In the genomic region with DNA sequence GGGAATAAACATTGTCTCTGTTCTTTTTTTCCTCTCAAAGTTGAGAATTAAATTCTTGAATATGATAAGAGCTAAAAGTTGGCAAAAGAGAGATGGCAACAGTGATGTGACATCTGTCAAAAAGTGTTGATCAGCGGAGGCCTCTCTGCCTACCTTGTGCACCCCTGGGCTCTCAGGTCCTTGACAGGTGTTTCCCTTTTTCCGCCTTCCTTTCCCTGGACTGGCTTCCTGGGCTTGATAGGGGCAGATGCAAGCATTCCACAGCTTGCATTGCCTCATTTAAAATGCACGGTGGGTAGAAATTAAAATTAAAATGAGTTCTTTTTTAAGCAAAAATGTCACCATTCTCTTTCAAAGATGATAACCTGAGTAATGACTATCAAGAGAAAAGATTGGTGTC, we compare ENCODE assay signal across 19 cellular contexts.
A peak's percentile ranks its signal among the peaks of the same experiment; 100 is the strongest.
DNase-seq lines count a peak whose midpoint lies in the region; ATAC-seq and TF ChIP-seq lines count a peak whose summit lies in the region.
"Had no signal": no experiment of that assay in that cellular context is flagged by ENCODE, and none has a peak within 500 bp of the region (broad histone marks: within the 10 kb centered on the region; RNA-seq: fewer than 3 reads in every experiment).

No MANE protein-coding gene starts in this region.

- H3K36me3 ChIP-seq in GM23338 (ENCODE audit: insufficient read depth): no peaks in the 10 kb centered on the region

- H3K4me2 ChIP-seq in GM23338: peak overlapping the region; percentile 60
- H3K4me2 ChIP-seq: A549 had no signal

- no peak overlapping the region for H2AFZ ChIP-seq in GM23338

- H3K79me2 ChIP-seq in GM23338 (replicated peaks; ENCODE audit: insufficient read depth): no peaks in the 10 kb centered on the region

- H3K36me3 Mint-ChIP-seq in GM23338 (ENCODE audit: low read depth): peaks cover 19% of the 10 kb centered on the region; the same call in 2 of the 3 replicates
- H3K36me3 Mint-ChIP-seq in brain: no peaks in the 10 kb centered on the region
- no peaks in the 10 kb centered on the region for H3K36me3 Mint-ChIP-seq in mesothelial cell of epicardium
- H3K36me3 Mint-ChIP-seq in endothelial cell (ENCODE audit: low read depth, unreplicated experiment): no peaks in the 10 kb centered on the region
- H3K36me3 Mint-ChIP-seq: IgD-negative memory B cell had no signal

- ATAC-seq in GM23338: peak; percentile 62
- no peak for ATAC-seq in foreskin keratinocyte
- ATAC-seq: A549, HCT116, HepG2 had no signal

- H3K27ac Mint-ChIP-seq in GM23338 (peak overlapping the region; percentile 19; the same call in 1 of the 2 replicates), brain (peak overlapping the region in 3 of 5 experiments; percentile 64 to 96 (median 95)), mesothelial cell of epicardium (peak overlapping the region; percentile 41), endothelial cell (ENCODE audit: unreplicated experiment) (no peak overlapping the region)
- H3K27ac Mint-ChIP-seq: CD4-positive, alpha-beta T cell; IgD-negative memory B cell had no signal

- peaks cover 2% of the 10 kb centered on the region for H3K27me3 Mint-ChIP-seq in GM23338 (ENCODE audit: insufficient read depth, low read depth, poor library complexity)
- no peaks in the 10 kb centered on the region for H3K27me3 Mint-ChIP-seq in brain
- no peaks in the 10 kb centered on the region for H3K27me3 Mint-ChIP-seq in mesothelial cell of epicardium (ENCODE audit: low read depth)
- H3K27me3 Mint-ChIP-seq in endothelial cell (ENCODE audit: unreplicated experiment): no peaks in the 10 kb centered on the region
- H3K27me3 Mint-ChIP-seq: IgD-negative memory B cell had no signal

- peaks cover 4% of the 10 kb centered on the region; the same call in 1 of the 2 replicates for H3F3A ChIP-seq in GM23338 (replicated peaks; ENCODE audit: low read depth)

- H3K4me3 ChIP-seq in GM23338: peak overlapping the region; percentile 6
- H3K4me3 ChIP-seq: A549 had no signal

- H3K27me3 ChIP-seq in GM23338 (ENCODE audit: insufficient read depth) (no peaks in the 10 kb centered on the region), foreskin keratinocyte (no peaks in the 10 kb centered on the region)

- H4K20me1 ChIP-seq in GM23338 (replicated peaks; ENCODE audit: insufficient read depth): no peaks in the 10 kb centered on the region

- peaks cover 10% of the 10 kb centered on the region; the same call in 1 of the 3 replicates for H3K9me3 Mint-ChIP-seq in GM23338
- peaks cover 0 to 5% (median 0%) of the 10 kb centered on the region in 5 experiments for H3K9me3 Mint-ChIP-seq in brain
- H3K9me3 Mint-ChIP-seq in mesothelial cell of epicardium: peaks cover 13% of the 10 kb centered on the region
- H3K9me3 Mint-ChIP-seq in endothelial cell (ENCODE audit: unreplicated experiment): no peaks in the 10 kb centered on the region
- H3K9me3 Mint-ChIP-seq: CD4-positive, alpha-beta T cell; IgD-negative memory B cell had no signal

- H3K4me1 Mint-ChIP-seq in GM23338: peaks cover 29% of the 10 kb centered on the region
- H3K4me1 Mint-ChIP-seq in brain: peaks cover 8% of the 10 kb centered on the region
- peaks cover 9% of the 10 kb centered on the region for H3K4me1 Mint-ChIP-seq in mesothelial cell of epicardium
- H3K4me1 Mint-ChIP-seq in endothelial cell (ENCODE audit: unreplicated experiment): peaks cover 5% of the 10 kb centered on the region
- H3K4me1 Mint-ChIP-seq: IgD-negative memory B cell had no signal

- H3K27ac ChIP-seq in GM23338 (ENCODE audit: low read depth) (peak overlapping the region; percentile 91), foreskin keratinocyte (peak overlapping the region; percentile 73)
- H3K27ac ChIP-seq: 22Rv1, A549, C4-2B had no signal

- peaks cover 13% of the 10 kb centered on the region; the same call in 1 of the 2 replicates for H3K9me2 ChIP-seq in GM23338 (ENCODE audit: insufficient read depth)

- no peak for TF ChIP-seq CTCF in GM23338 (conservative IDR thresholded peaks at IDR 0.05; ENCODE audit: low read depth in 2 of 2)
- TF ChIP-seq CTCF in brain (conservative IDR thresholded peaks at IDR 0.05): no peak
- no peak for TF ChIP-seq CTCF in foreskin keratinocyte (conservative IDR thresholded peaks at IDR 0.05)
- TF ChIP-seq CTCF in mesothelial cell of epicardium (IDR thresholded peaks at IDR 0.05; ENCODE audit: unreplicated experiment): no peak
- no peak for TF ChIP-seq CTCF in endothelial cell (IDR thresholded peaks at IDR 0.05; ENCODE audit: unreplicated experiment)

- peaks cover 31% of the 10 kb centered on the region for H3K4me1 ChIP-seq in GM23338 (ENCODE audit: insufficient read depth)
- no peaks in the 10 kb centered on the region for H3K4me1 ChIP-seq in foreskin keratinocyte
- H3K4me1 ChIP-seq: A549 had no signal

- H3K4me3 Mint-ChIP-seq in GM23338 (peak overlapping the region; percentile 25; the same call in 2 of the 3 replicates), brain (peak overlapping the region in 1 of 5 experiments; percentile 75), mesothelial cell of epicardium (no peak overlapping the region), endothelial cell (ENCODE audit: unreplicated experiment) (no peak overlapping the region)
- H3K4me3 Mint-ChIP-seq: CD4-positive, alpha-beta T cell; IgD-negative memory B cell had no signal

- DNase-seq in GM23338 (ENCODE audit: low spot score) (peak; percentile 44), foreskin keratinocyte (no peak), mesothelial cell of epicardium (ENCODE audit: low spot score in 2 of 2, unreplicated experiment in 2 of 2) (no peak), DMS53 treated with DMSO at 0.1 percent for 48 hours (lab: John Stamatoyannopoulos, UW; ENCODE audit: unreplicated experiment) (no peak), endothelial cell (ENCODE audit: low spot score) (no peak), NCI-H1092 (lab: John Stamatoyannopoulos, UW) (no peak), NCI-H1436 (lab: John Stamatoyannopoulos, UW) (no peak)
- DNase-seq: AML-193; CD4-positive, alpha-beta T cell; DMS153; DMS79 treated with DMSO at 0.1 percent for 48 hours; GF-D8 had no signal

TF ChIP-seq in GM23338, 12 proteins besides CTCF, POLR2A, EP300 and RAD21 (continues in another document):
- TF ChIP-seq NANOG (IDR thresholded peaks at IDR 0.05; ENCODE audit: borderline replicate concordance) (no peak), POLR2AphosphoS5 (IDR thresholded peaks at IDR 0.05; ENCODE audit: low read depth) (no peak), CREB1 (CRISPR knock-in tag; IDR thresholded peaks at IDR 0.05; ENCODE audit: low read depth) (no peak), JUNB (IDR thresholded peaks at IDR 0.05; ENCODE audit: unreplicated experiment) (no peak), ZNF114 (CRISPR knock-in tag; IDR thresholded peaks at IDR 0.05) (no peak)
- TF ChIP-seq, protein P1, sequence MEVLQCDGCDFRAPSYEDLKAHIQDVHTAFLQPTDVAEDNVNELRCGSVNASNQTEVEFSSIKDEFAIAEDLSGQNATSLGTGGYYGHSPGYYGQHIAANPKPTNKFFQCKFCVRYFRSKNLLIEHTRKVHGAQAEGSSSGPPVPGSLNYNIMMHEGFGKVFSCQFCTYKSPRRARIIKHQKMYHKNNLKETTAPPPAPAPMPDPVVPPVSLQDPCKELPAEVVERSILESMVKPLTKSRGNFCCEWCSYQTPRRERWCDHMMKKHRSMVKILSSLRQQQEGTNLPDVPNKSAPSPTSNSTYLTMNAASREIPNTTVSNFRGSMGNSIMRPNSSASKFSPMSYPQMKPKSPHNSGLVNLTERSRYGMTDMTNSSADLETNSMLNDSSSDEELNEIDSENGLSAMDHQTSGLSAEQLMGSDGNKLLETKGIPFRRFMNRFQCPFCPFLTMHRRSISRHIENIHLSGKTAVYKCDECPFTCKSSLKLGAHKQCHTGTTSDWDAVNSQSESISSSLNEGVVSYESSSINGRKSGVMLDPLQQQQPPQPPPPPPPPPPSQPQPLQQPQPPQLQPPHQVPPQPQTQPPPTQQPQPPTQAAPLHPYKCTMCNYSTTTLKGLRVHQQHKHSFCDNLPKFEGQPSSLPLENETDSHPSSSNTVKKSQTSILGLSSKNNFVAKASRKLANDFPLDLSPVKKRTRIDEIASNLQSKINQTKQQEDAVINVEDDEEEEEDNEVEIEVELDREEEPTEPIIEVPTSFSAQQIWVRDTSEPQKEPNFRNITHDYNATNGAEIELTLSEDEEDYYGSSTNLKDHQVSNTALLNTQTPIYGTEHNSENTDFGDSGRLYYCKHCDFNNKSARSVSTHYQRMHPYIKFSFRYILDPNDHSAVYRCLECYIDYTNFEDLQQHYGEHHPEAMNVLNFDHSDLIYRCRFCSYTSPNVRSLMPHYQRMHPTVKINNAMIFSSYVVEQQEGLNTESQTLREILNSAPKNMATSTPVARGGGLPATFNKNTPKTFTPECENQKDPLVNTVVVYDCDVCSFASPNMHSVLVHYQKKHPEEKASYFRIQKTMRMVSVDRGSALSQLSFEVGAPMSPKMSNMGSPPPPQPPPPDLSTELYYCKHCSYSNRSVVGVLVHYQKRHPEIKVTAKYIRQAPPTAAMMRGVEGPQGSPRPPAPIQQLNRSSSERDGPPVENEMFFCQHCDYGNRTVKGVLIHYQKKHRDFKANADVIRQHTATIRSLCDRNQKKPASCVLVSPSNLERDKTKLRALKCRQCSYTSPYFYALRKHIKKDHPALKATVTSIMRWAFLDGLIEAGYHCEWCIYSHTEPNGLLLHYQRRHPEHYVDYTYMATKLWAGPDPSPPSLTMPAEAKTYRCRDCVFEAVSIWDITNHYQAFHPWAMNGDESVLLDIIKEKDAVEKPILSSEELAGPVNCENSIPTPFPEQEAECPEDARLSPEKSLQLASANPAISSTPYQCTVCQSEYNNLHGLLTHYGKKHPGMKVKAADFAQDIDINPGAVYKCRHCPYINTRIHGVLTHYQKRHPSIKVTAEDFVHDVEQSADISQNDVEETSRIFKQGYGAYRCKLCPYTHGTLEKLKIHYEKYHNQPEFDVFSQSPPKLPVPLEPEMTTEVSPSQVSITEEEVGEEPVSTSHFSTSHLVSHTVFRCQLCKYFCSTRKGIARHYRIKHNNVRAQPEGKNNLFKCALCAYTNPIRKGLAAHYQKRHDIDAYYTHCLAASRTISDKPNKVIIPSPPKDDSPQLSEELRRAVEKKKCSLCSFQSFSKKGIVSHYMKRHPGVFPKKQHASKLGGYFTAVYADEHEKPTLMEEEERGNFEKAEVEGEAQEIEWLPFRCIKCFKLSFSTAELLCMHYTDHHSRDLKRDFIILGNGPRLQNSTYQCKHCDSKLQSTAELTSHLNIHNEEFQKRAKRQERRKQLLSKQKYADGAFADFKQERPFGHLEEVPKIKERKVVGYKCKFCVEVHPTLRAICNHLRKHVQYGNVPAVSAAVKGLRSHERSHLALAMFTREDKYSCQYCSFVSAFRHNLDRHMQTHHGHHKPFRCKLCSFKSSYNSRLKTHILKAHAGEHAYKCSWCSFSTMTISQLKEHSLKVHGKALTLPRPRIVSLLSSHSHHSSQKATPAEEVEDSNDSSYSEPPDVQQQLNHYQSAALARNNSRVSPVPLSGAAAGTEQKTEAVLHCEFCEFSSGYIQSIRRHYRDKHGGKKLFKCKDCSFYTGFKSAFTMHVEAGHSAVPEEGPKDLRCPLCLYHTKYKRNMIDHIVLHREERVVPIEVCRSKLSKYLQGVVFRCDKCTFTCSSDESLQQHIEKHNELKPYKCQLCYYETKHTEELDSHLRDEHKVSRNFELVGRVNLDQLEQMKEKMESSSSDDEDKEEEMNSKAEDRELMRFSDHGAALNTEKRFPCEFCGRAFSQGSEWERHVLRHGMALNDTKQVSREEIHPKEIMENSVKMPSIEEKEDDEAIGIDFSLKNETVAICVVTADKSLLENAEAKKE (CRISPR knock-in tag; IDR thresholded peaks at IDR 0.05): no peak
